Comparison of ENCODE assay signal across 9 cellular contexts in the genomic region with DNA sequence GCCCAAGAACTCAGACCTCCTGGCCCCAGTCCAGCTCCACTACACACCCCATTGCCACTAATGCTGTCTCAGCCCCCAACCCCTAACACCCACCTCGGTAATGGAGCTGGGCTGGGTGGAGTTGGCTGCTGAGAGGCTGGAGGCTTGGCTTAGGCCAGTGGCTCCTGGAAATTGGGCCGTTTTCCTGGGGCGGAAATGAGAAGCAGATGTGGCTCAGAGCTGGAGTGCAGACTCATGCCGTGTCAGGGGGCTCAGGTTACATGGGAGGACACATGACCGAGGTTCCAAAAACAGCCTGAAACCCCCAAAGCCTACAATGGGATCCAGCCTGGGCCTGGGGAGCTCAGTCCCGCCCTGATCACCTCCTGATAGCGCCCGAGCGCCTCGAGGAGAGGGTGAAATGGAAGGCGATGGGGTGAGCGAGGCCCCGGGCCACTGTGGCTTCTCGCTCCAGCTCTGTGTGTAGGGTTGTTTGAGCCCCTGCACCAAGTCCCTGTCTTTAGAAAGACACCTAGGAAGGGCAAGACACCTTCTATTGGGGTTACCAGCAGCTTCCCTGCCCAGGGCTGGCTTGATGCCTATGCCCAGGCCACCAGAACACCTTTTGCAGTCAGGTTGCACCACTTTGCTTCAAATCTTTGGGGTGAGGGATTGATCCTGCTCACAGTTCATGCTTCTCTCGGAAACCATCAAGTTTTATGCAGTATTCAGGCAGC.
A peak's percentile ranks its signal among the peaks of the same experiment; 100 is the strongest.
DNase-seq lines count a peak whose midpoint lies in the region; ATAC-seq, FAIRE-seq and TF ChIP-seq lines count a peak whose summit lies in the region.
"Had no signal": no experiment of that assay in that cellular context is flagged by ENCODE, and none has a peak within 500 bp of the region (broad histone marks: within the 10 kb centered on the region; RNA-seq: fewer than 3 reads in every experiment).

No MANE protein-coding gene starts in this region.

- H4K20me1 ChIP-seq in fibroblast of lung (ENCODE audit: control insufficient read depth, extremely low read depth, insufficient read depth, low read length) = no peaks in the 10 kb centered on the region

- H3K4me3 ChIP-seq in AG09309 (ENCODE audit: control insufficient read depth, low read depth, low read length) (no peak overlapping the region), fibroblast of lung (replicated peaks in 1 of 4; ENCODE audit: control extremely low read depth in 1 of 4, insufficient read depth in 1 of 4, low read depth in 3 of 4, low read length in 4 of 4) (no peak overlapping the region), pancreas (no peak overlapping the region)

- 89 to 96% methylated on average over 15 of the region's 15 CpGs for WGBS in pancreas, 2 donors

- no peak for FAIRE-seq in pancreas (lab: Jason Lieb, UNC)

- H3K36me3 ChIP-seq in fibroblast of lung (ENCODE audit: control insufficient read depth, insufficient read depth, low read length) (no peaks in the 10 kb centered on the region), pancreas (no peaks in the 10 kb centered on the region)

- H3K27me3 ChIP-seq in fibroblast of lung (ENCODE audit: control insufficient read depth, insufficient read depth, low read length) (no peaks in the 10 kb centered on the region), pancreas (no peaks in the 10 kb centered on the region)

- ATAC-seq in pancreas = peak in 3 of 4 donors; percentile 37 to 52 (median 39)
- ATAC-seq in GM18498 (IDR thresholded peaks at IDR 0.05; ENCODE audit: unreplicated experiment) = no peak
- no peak for ATAC-seq in HG02970 (IDR thresholded peaks at IDR 0.05; ENCODE audit: low FRiP score, unreplicated experiment)

- H2AFZ ChIP-seq in fibroblast of lung (ENCODE audit: low read length) = no peak overlapping the region

- H3K9ac ChIP-seq in fibroblast of lung (ENCODE audit: insufficient read depth, low read length) = peak overlapping the region; percentile 10

- TF ChIP-seq CTCF in AG09309 (IDR thresholded peaks at IDR 0.05; ENCODE audit: control insufficient read depth, insufficient read depth, low read depth, low read length, missing control alignments) (no peak), fibroblast of lung (conservative IDR thresholded peaks at IDR 0.05 in 1 of 2, IDR thresholded peaks at IDR 0.05 in 1 of 2; ENCODE audit: low read depth in 1 of 2, low read length in 2 of 2) (no peak), pancreas (IDR thresholded peaks at IDR 0.05) (no peak)

- H3K4me1 ChIP-seq in fibroblast of lung (ENCODE audit: control insufficient read depth, extremely low read depth, insufficient read depth, low read length) (peaks cover 30% of the 10 kb centered on the region), pancreas (no peaks in the 10 kb centered on the region)

- DNase-seq in AG09309 (ENCODE audit: low read depth) (peak; percentile 74), NCI-H2171 (lab: John Stamatoyannopoulos, UW) (peak; percentile 22), fibroblast of lung (ENCODE audit: low read depth in 2 of 2) (peak; percentile 90 to 91), pancreas (no peak), SW 1271 (lab: John Stamatoyannopoulos, UW) (no peak), kidney glomerular epithelial cell (lab: John Stamatoyannopoulos, UW) (no peak)
- DNase-seq: NCI-H1417 treated with DMSO at 0.1 percent for 48 hours had no signal

- intact Hi-C loops in pancreas (cut with DNase I) = no loop called here

- no peak overlapping the region for H3K4me2 ChIP-seq in fibroblast of lung (ENCODE audit: extremely low read depth, insufficient read depth, low read length)

- H3K27ac ChIP-seq in fibroblast of lung (ENCODE audit: insufficient read depth, low read length) = peak overlapping the region; percentile 90
- no peak overlapping the region for H3K27ac ChIP-seq in pancreas

- H3K9me3 ChIP-seq in fibroblast of lung (ENCODE audit: control insufficient read depth, insufficient read depth, low read depth, low read length) (no peaks in the 10 kb centered on the region), pancreas (no peaks in the 10 kb centered on the region)

- H3K79me2 ChIP-seq in fibroblast of lung (ENCODE audit: control insufficient read depth, insufficient read depth, low read length) = no peaks in the 10 kb centered on the region

Comparison
In these comparisons a context has a peak if more than half of its experiments do, and no peak if none do; other contexts are left out.
1. DNase-seq: peak in AG09309 (single experiment), NCI-H2171 (single experiment) and fibroblast of lung (2 of 2); none in pancreas (0 of 6), SW 1271 (0 of 2) and kidney glomerular epithelial cell (single experiment).
2. ATAC-seq: peak in pancreas (3 of 4); none in GM18498 (single experiment) and HG02970 (single experiment).